9 cellular contexts compared by ENCODE assay signal in the genomic region with DNA sequence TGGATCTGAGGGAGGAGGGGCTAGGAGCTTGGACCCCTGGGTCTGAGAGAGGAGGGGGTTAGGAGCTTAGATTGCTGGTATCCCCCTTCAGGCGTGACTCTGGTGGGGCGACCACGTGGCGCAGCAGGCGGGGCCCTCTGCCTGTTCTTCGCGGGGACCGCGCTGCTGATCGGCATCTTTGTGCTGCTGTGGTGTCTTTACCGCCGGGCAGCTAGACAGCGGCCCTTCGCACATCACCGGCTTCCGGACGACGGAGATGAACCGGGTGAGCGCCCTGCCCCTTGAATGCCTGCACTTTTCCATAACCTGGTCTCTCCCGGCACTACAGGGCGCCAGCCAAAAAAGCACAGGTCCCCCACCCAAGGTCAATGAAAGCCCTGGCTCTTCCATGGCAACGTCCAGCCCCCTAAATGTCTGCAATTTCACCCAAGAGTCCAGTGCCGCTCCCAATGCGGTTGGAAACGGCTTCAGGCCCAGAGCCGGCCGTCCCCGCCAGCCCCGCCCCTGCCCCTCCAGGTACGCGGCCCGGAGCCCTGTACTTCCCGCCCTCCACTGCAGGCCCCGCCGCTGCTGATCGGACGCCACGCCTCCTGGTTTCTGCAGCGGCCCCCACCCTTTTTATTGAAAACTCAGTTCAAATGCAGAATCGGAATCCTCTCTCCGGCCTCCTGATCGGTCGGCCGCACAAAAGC. TPM values are rescaled to one million over a fixed set of nuclear protein-coding genes. Genes with fewer than 3 reads are reported as not detected.
A peak's percentile ranks its signal among the peaks of the same experiment; 100 is the strongest.
DNase-seq lines count a peak whose midpoint lies in the region; ATAC-seq and TF ChIP-seq lines count a peak whose summit lies in the region.
"Had no signal": no experiment of that assay in that cellular context is flagged by ENCODE, and none has a peak within 500 bp of the region (broad histone marks: within the 10 kb centered on the region; RNA-seq: fewer than 3 reads in every experiment).

No MANE protein-coding gene starts in this region.

- peaks cover 78% of the 10 kb centered on the region for H3K27me3 Mint-ChIP-seq in CD8-positive, alpha-beta T cell (ENCODE audit: low read depth)
- H3K27me3 Mint-ChIP-seq in activated T-helper 2 cell treated with anti-CD3 and anti-CD28 coated beads, Interferon-gamma antibody, Interleukin-2, Interleukin-4, amounts not matched to agents 10 μg/mL and 5 μg/mL and 100 μg/mL, durations not matched to agents 14 hours and 24 hours and 36 hours (ENCODE audit: low read depth): peaks cover 75% of the 10 kb centered on the region

- 2% methylated on average over 44 of the region's 45 CpGs for WGBS in mesenchymal stem cell

- no peak overlapping the region for H4K91ac ChIP-seq in mesenchymal stem cell (ENCODE audit: low read length)

- CTCF ChIA-PET in CD8-positive, alpha-beta T cell (lab: Charles Lee): interaction anchor here (1.6 to 2.3 kb wide), 2 partner anchors 17 to 36 kb away, joined by 3 to 7 read pairs; no protein-coding TSS in a partner anchor

- H3K23ac ChIP-seq in mesenchymal stem cell (ENCODE audit: low read length in 2 of 2): no peak overlapping the region

- H3K4me3 Mint-ChIP-seq in CD8-positive, alpha-beta T cell: peak overlapping the region; percentile 49
- H3K4me3 Mint-ChIP-seq in activated T-helper 2 cell treated with anti-CD3 and anti-CD28 coated beads, Interferon-gamma antibody, Interleukin-2, Interleukin-4, amounts not matched to agents 10 μg/mL and 5 μg/mL and 100 μg/mL, durations not matched to agents 14 hours and 24 hours and 36 hours (ENCODE audit: low read depth): peak overlapping the region; percentile 15

- no peaks in the 10 kb centered on the region for H3K36me3 ChIP-seq in CD8-positive, alpha-beta T cell (ENCODE audit: insufficient read depth, low read length)
- H3K36me3 ChIP-seq in HUES48 (ENCODE audit: control insufficient read depth, insufficient read depth, low read length) (no peaks in the 10 kb centered on the region), mesenchymal stem cell (ENCODE audit: control insufficient read depth in 1 of 2, insufficient read depth in 2 of 2, low read depth in 1 of 2, low read length in 2 of 2) (no peaks in the 10 kb centered on the region), tibial artery (no peaks in the 10 kb centered on the region)

- no peaks in the 10 kb centered on the region for H3K79me1 ChIP-seq in mesenchymal stem cell (replicated peaks; ENCODE audit: low read length, poor library complexity, severe bottlenecking)

- peak in 3 of 7 experiments; percentile 33 to 38 (median 35) for DNase-seq in CD8-positive, alpha-beta T cell
- DNase-seq in activated T-helper 2 cell treated with anti-CD3 and anti-CD28 coated beads, Interferon-gamma antibody, Interleukin-2, Interleukin-4, amounts not matched to agents 10 μg/mL and 5 μg/mL and 100 μg/mL, durations not matched to agents 14 hours and 24 hours and 36 hours (ENCODE audit: low spot score): no peak
- no peak for DNase-seq in mesenchymal stem cell
- DNase-seq in NCI-H774 (lab: John Stamatoyannopoulos, UW): no peak
- DNase-seq in SIG-M5 treated with dmso at 0.1 percent for 504 hours (lab: John Stamatoyannopoulos, UW; ENCODE audit: unreplicated experiment): no peak
- DNase-seq in tibial artery: no peak

- peaks cover 44% of the 10 kb centered on the region for H3K4me1 ChIP-seq in CD8-positive, alpha-beta T cell (ENCODE audit: insufficient read depth, low read length)
- H3K4me1 ChIP-seq in HUES48 (ENCODE audit: control insufficient read depth, insufficient read depth, low read length): peaks cover 22% of the 10 kb centered on the region
- H3K4me1 ChIP-seq in mesenchymal stem cell (ENCODE audit: control insufficient read depth, insufficient read depth, low read depth, low read length): peaks cover 14% of the 10 kb centered on the region
- peaks cover 0 to 29% (median 16%) of the 10 kb centered on the region in 4 donors for H3K4me1 ChIP-seq in tibial artery

- intact Hi-C loops in CD8-positive, alpha-beta T cell (cut with DNase I, micrococcal nuclease): loop anchor here in 1 of 2 experiments (2.0 to 5.0 kb wide), 2 partner anchors 15 to 584 kb away; no protein-coding TSS in a partner anchor
- intact Hi-C loops in activated T-helper 2 cell treated with anti-CD3 and anti-CD28 coated beads, Interferon-gamma antibody, Interleukin-2, Interleukin-4, amounts not matched to agents 10 μg/mL and 5 μg/mL and 100 μg/mL, durations not matched to agents 14 hours and 24 hours and 36 hours (cut with micrococcal nuclease): no loop called here
- intact Hi-C loops in tibial artery (cut with DNase I; ENCODE audit: low total_unique reads): no loop called here

- H3K18ac ChIP-seq in mesenchymal stem cell (ENCODE audit: low read depth in 1 of 2, low read length in 2 of 2): no peak overlapping the region

- peaks cover 53% of the 10 kb centered on the region for H3K27me3 ChIP-seq in CD8-positive, alpha-beta T cell (ENCODE audit: insufficient read depth, low read length)
- H3K27me3 ChIP-seq in HUES48 (ENCODE audit: control insufficient read depth, insufficient read depth, low read length): peaks cover 71% of the 10 kb centered on the region
- H3K27me3 ChIP-seq in mesenchymal stem cell (ENCODE audit: control insufficient read depth in 1 of 2, insufficient read depth in 1 of 2, low read length in 2 of 2): peaks cover 81 to 96% of the 10 kb centered on the region in 2 experiments
- peaks cover 4 to 100% of the 10 kb centered on the region in 2 donors for H3K27me3 ChIP-seq in tibial artery

- no peak overlapping the region for H4K8ac ChIP-seq in mesenchymal stem cell (ENCODE audit: low read length)

- no peak for TF ChIP-seq CTCF in CD8-positive, alpha-beta T cell (IDR thresholded peaks at IDR 0.05)
- no peak for TF ChIP-seq CTCF in tibial artery (IDR thresholded peaks at IDR 0.05)

- no peak overlapping the region for H3K27ac Mint-ChIP-seq in CD8-positive, alpha-beta T cell
- H3K27ac Mint-ChIP-seq in activated T-helper 2 cell treated with anti-CD3 and anti-CD28 coated beads, Interferon-gamma antibody, Interleukin-2, Interleukin-4, amounts not matched to agents 10 μg/mL and 5 μg/mL and 100 μg/mL, durations not matched to agents 14 hours and 24 hours and 36 hours: no peak overlapping the region

- H3K27ac ChIP-seq in CD8-positive, alpha-beta T cell (ENCODE audit: low read depth, low read length): no peak overlapping the region
- H3K27ac ChIP-seq in HUES48 (ENCODE audit: low read depth, low read length): no peak overlapping the region
- no peak overlapping the region for H3K27ac ChIP-seq in mesenchymal stem cell (ENCODE audit: low read length, poor library complexity, severe bottlenecking)
- H3K27ac ChIP-seq in tibial artery: no peak overlapping the region

- no peak overlapping the region for H2BK12ac ChIP-seq in mesenchymal stem cell (ENCODE audit: low read length in 2 of 2)

- peak overlapping the region; percentile 39 for H3K4me3 ChIP-seq in CD8-positive, alpha-beta T cell (ENCODE audit: low read depth, low read length)
- peak overlapping the region; percentile 70 for H3K4me3 ChIP-seq in HUES48 (ENCODE audit: low read depth, low read length)
- no peak overlapping the region for H3K4me3 ChIP-seq in mesenchymal stem cell (ENCODE audit: insufficient read depth in 1 of 2, low read depth in 1 of 2, low read length in 2 of 2)
- H3K4me3 ChIP-seq in tibial artery: no peak overlapping the region

- H3K4me1 Mint-ChIP-seq in CD8-positive, alpha-beta T cell (ENCODE audit: low read depth): peaks cover 58% of the 10 kb centered on the region
- peaks cover 31% of the 10 kb centered on the region for H3K4me1 Mint-ChIP-seq in activated T-helper 2 cell treated with anti-CD3 and anti-CD28 coated beads, Interferon-gamma antibody, Interleukin-2, Interleukin-4, amounts not matched to agents 10 μg/mL and 5 μg/mL and 100 μg/mL, durations not matched to agents 14 hours and 24 hours and 36 hours (ENCODE audit: low read depth)

- no peaks in the 10 kb centered on the region for H3K9me3 Mint-ChIP-seq in CD8-positive, alpha-beta T cell
- no peaks in the 10 kb centered on the region for H3K9me3 Mint-ChIP-seq in activated T-helper 2 cell treated with anti-CD3 and anti-CD28 coated beads, Interferon-gamma antibody, Interleukin-2, Interleukin-4, amounts not matched to agents 10 μg/mL and 5 μg/mL and 100 μg/mL, durations not matched to agents 14 hours and 24 hours and 36 hours

- no peak overlapping the region for H3K14ac ChIP-seq in mesenchymal stem cell (ENCODE audit: low read length in 2 of 2)

- no peak overlapping the region for H2BK120ac ChIP-seq in mesenchymal stem cell (ENCODE audit: low read depth, low read length)

- H2BK15ac ChIP-seq in mesenchymal stem cell (ENCODE audit: low read depth, poor library complexity, severe bottlenecking): no peak overlapping the region

- no peak overlapping the region for H2AK5ac ChIP-seq in mesenchymal stem cell (ENCODE audit: low read length, severe bottlenecking)

- POLR2A ChIA-PET in CD8-positive, alpha-beta T cell (lab: Charles Lee): no interaction called here

- H2AFZ ChIP-seq in mesenchymal stem cell (ENCODE audit: low read depth, low read length): no peak overlapping the region

- peak; percentile 46 for ATAC-seq in CD8-positive, alpha-beta T cell
- ATAC-seq in GM18519 (IDR thresholded peaks at IDR 0.05; ENCODE audit: low FRiP score, unreplicated experiment): no peak

- peak overlapping the region; percentile 64 for H3K4me2 ChIP-seq in mesenchymal stem cell (ENCODE audit: low read length, poor library complexity, severe bottlenecking)

- no peak overlapping the region for H3K4ac ChIP-seq in mesenchymal stem cell (ENCODE audit: low read depth in 1 of 2, low read length in 2 of 2)

- no peak overlapping the region for H2BK5ac ChIP-seq in mesenchymal stem cell (ENCODE audit: low read depth, low read length, poor library complexity, severe bottlenecking)

- peak overlapping the region; percentile 45 for H3K9ac ChIP-seq in HUES48 (ENCODE audit: low read depth, low read length)
- H3K9ac ChIP-seq in mesenchymal stem cell (ENCODE audit: low read length): no peak overlapping the region

- no peaks in the 10 kb centered on the region for H3K9me3 ChIP-seq in CD8-positive, alpha-beta T cell (ENCODE audit: low read length)
- H3K9me3 ChIP-seq in HUES48 (ENCODE audit: control insufficient read depth, insufficient read depth, low read length) (no peaks in the 10 kb centered on the region), mesenchymal stem cell (ENCODE audit: control insufficient read depth, low read length) (no peaks in the 10 kb centered on the region), tibial artery (no peaks in the 10 kb centered on the region)

- no peaks in the 10 kb centered on the region for H3K36me3 Mint-ChIP-seq in CD8-positive, alpha-beta T cell
- H3K36me3 Mint-ChIP-seq in activated T-helper 2 cell treated with anti-CD3 and anti-CD28 coated beads, Interferon-gamma antibody, Interleukin-2, Interleukin-4, amounts not matched to agents 10 μg/mL and 5 μg/mL and 100 μg/mL, durations not matched to agents 14 hours and 24 hours and 36 hours (ENCODE audit: low read depth): no peaks in the 10 kb centered on the region

RNA-seq across cellular contexts. Expression of a gene that starts 2.8 kb away (rescaled TPM):
- not detected for total RNA-seq in CD8-positive, alpha-beta T cell
- total RNA-seq in activated T-helper 2 cell treated with anti-CD3 and anti-CD28 coated beads, Interferon-gamma antibody, Interleukin-2, Interleukin-4, amounts not matched to agents 10 μg/mL and 5 μg/mL and 100 μg/mL, durations not matched to agents 14 hours and 24 hours and 36 hours: not detected in 2 replicates
- not detected for polyA plus RNA-seq in mesenchymal stem cell (2013, experiment 1 of 2)
- polyA plus RNA-seq in mesenchymal stem cell (2013, experiment 2 of 2): not detected
- total RNA-seq: M059J had no signal

RNA-seq across cellular contexts. Expression of a gene that starts 4.8 kb away (rescaled TPM):
- not detected for total RNA-seq in CD8-positive, alpha-beta T cell
- not detected in 2 replicates for total RNA-seq in activated T-helper 2 cell treated with anti-CD3 and anti-CD28 coated beads, Interferon-gamma antibody, Interleukin-2, Interleukin-4, amounts not matched to agents 10 μg/mL and 5 μg/mL and 100 μg/mL, durations not matched to agents 14 hours and 24 hours and 36 hours
- polyA plus RNA-seq in mesenchymal stem cell (2013, experiment 1 of 2): not detected
- not detected for polyA plus RNA-seq in mesenchymal stem cell (2013, experiment 2 of 2)
- total RNA-seq: M059J had no signal

RNA-seq across cellular contexts. Expression of a gene that starts 13.3 kb away (rescaled TPM):
- under 1 TPM in 1 of 2 experiments, not detected in 1; 0.11 TPM for total RNA-seq in CD8-positive, alpha-beta T cell
- 0.16 TPM in 1 of 2 replicates, not detected in the other for total RNA-seq in activated T-helper 2 cell treated with anti-CD3 and anti-CD28 coated beads, Interferon-gamma antibody, Interleukin-2, Interleukin-4, amounts not matched to agents 10 μg/mL and 5 μg/mL and 100 μg/mL, durations not matched to agents 14 hours and 24 hours and 36 hours
- polyA plus RNA-seq in mesenchymal stem cell (2013, experiment 1 of 2): 0.66 TPM
- polyA plus RNA-seq in mesenchymal stem cell (2013, experiment 2 of 2): 0.63 TPM
- total RNA-seq: M059J had no signal

RNA-seq across cellular contexts. Expression of a gene that starts 23.6 kb away (rescaled TPM):
- 100 to 1,000 TPM; 113 to 119 TPM for total RNA-seq in CD8-positive, alpha-beta T cell
- total RNA-seq in activated T-helper 2 cell treated with anti-CD3 and anti-CD28 coated beads, Interferon-gamma antibody, Interleukin-2, Interleukin-4, amounts not matched to agents 10 μg/mL and 5 μg/mL and 100 μg/mL, durations not matched to agents 14 hours and 24 hours and 36 hours: 136 and 138 TPM in 2 replicates
- polyA plus RNA-seq in mesenchymal stem cell (2013, experiment 1 of 2): 54.8 TPM
- 53.7 TPM for polyA plus RNA-seq in mesenchymal stem cell (2013, experiment 2 of 2)

RNA-seq across cellular contexts. Expression of a gene that starts 25.0 kb away (rescaled TPM):
- 10 to 100 TPM; 26.1 to 30.7 TPM for total RNA-seq in CD8-positive, alpha-beta T cell
- total RNA-seq in activated T-helper 2 cell treated with anti-CD3 and anti-CD28 coated beads, Interferon-gamma antibody, Interleukin-2, Interleukin-4, amounts not matched to agents 10 μg/mL and 5 μg/mL and 100 μg/mL, durations not matched to agents 14 hours and 24 hours and 36 hours: 26.4 and 32.5 TPM in 2 replicates
- polyA plus RNA-seq in mesenchymal stem cell (2013, experiment 1 of 2): 7.6 TPM
- 6.8 TPM for polyA plus RNA-seq in mesenchymal stem cell (2013, experiment 2 of 2)

Comparison
In these comparisons a context has a peak if more than half of its experiments do, and no peak if none do; other contexts are left out.
1. H3K4me3 ChIP-seq: peak in CD8-positive, alpha-beta T cell (single experiment) and HUES48 (single experiment); none in mesenchymal stem cell (0 of 2) and tibial artery (0 of 2).